ENCODE assay signal across 1 cellular context in genomic region chr17:7260601-7261376, GRCh38.
TF ChIP-seq lines count a peak whose summit lies in the region.

No MANE protein-coding gene starts in this region.

TF ChIP-seq in HEK293, 187 proteins besides CTCF, POLR2A, EP300 and RAD21 (continued from another document):
- TF ChIP-seq, protein P1, sequence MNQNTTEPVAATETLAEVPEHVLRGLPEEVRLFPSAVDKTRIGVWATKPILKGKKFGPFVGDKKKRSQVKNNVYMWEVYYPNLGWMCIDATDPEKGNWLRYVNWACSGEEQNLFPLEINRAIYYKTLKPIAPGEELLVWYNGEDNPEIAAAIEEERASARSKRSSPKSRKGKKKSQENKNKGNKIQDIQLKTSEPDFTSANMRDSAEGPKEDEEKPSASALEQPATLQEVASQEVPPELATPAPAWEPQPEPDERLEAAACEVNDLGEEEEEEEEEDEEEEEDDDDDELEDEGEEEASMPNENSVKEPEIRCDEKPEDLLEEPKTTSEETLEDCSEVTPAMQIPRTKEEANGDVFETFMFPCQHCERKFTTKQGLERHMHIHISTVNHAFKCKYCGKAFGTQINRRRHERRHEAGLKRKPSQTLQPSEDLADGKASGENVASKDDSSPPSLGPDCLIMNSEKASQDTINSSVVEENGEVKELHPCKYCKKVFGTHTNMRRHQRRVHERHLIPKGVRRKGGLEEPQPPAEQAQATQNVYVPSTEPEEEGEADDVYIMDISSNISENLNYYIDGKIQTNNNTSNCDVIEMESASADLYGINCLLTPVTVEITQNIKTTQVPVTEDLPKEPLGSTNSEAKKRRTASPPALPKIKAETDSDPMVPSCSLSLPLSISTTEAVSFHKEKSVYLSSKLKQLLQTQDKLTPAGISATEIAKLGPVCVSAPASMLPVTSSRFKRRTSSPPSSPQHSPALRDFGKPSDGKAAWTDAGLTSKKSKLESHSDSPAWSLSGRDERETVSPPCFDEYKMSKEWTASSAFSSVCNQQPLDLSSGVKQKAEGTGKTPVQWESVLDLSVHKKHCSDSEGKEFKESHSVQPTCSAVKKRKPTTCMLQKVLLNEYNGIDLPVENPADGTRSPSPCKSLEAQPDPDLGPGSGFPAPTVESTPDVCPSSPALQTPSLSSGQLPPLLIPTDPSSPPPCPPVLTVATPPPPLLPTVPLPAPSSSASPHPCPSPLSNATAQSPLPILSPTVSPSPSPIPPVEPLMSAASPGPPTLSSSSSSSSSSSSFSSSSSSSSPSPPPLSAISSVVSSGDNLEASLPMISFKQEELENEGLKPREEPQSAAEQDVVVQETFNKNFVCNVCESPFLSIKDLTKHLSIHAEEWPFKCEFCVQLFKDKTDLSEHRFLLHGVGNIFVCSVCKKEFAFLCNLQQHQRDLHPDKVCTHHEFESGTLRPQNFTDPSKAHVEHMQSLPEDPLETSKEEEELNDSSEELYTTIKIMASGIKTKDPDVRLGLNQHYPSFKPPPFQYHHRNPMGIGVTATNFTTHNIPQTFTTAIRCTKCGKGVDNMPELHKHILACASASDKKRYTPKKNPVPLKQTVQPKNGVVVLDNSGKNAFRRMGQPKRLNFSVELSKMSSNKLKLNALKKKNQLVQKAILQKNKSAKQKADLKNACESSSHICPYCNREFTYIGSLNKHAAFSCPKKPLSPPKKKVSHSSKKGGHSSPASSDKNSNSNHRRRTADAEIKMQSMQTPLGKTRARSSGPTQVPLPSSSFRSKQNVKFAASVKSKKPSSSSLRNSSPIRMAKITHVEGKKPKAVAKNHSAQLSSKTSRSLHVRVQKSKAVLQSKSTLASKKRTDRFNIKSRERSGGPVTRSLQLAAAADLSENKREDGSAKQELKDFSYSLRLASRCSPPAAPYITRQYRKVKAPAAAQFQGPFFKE (tag by site-specific recombination; IDR thresholded peaks at IDR 0.05; ENCODE audit: borderline replicate concordance), result no peak
- no peak for TF ChIP-seq ZXDB (tag by site-specific recombination; IDR thresholded peaks at IDR 0.05)
- TF ChIP-seq ZBTB26 (tag by site-specific recombination; optimal IDR thresholded peaks at IDR 0.05), result no peak
- TF ChIP-seq, protein P2, sequence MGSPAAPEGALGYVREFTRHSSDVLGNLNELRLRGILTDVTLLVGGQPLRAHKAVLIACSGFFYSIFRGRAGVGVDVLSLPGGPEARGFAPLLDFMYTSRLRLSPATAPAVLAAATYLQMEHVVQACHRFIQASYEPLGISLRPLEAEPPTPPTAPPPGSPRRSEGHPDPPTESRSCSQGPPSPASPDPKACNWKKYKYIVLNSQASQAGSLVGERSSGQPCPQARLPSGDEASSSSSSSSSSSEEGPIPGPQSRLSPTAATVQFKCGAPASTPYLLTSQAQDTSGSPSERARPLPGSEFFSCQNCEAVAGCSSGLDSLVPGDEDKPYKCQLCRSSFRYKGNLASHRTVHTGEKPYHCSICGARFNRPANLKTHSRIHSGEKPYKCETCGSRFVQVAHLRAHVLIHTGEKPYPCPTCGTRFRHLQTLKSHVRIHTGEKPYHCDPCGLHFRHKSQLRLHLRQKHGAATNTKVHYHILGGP (tag by site-specific recombination; IDR thresholded peaks at IDR 0.05), result no peak
- no peak for TF ChIP-seq ZNF639 (tag by site-specific recombination; IDR thresholded peaks at IDR 0.05)
- TF ChIP-seq KLF8 (tag by site-specific recombination; IDR thresholded peaks at IDR 0.05), result no peak
- TF ChIP-seq ZNF148 (tag by site-specific recombination; IDR thresholded peaks at IDR 0.05; ENCODE audit: borderline replicate concordance), result no peak
- no peak for TF ChIP-seq GLIS2 (tag by site-specific recombination; IDR thresholded peaks at IDR 0.05)
- TF ChIP-seq ZNF292 (tag by site-specific recombination; IDR thresholded peaks at IDR 0.05; ENCODE audit: borderline replicate concordance, low read depth), result no peak
- no peak for TF ChIP-seq ZNF394 (tag by site-specific recombination; IDR thresholded peaks at IDR 0.05; ENCODE audit: borderline replicate concordance)
- no peak for TF ChIP-seq ZNF548 (tag by site-specific recombination; IDR thresholded peaks at IDR 0.05)
- TF ChIP-seq, protein P3, sequence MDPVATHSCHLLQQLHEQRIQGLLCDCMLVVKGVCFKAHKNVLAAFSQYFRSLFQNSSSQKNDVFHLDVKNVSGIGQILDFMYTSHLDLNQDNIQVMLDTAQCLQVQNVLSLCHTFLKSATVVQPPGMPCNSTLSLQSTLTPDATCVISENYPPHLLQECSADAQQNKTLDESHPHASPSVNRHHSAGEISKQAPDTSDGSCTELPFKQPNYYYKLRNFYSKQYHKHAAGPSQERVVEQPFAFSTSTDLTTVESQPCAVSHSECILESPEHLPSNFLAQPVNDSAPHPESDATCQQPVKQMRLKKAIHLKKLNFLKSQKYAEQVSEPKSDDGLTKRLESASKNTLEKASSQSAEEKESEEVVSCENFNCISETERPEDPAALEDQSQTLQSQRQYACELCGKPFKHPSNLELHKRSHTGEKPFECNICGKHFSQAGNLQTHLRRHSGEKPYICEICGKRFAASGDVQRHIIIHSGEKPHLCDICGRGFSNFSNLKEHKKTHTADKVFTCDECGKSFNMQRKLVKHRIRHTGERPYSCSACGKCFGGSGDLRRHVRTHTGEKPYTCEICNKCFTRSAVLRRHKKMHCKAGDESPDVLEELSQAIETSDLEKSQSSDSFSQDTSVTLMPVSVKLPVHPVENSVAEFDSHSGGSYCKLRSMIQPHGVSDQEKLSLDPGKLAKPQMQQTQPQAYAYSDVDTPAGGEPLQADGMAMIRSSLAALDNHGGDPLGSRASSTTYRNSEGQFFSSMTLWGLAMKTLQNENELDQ (tag by site-specific recombination; IDR thresholded peaks at IDR 0.05; ENCODE audit: low read depth), result no peak
TF ChIP-seq in HEK293: peak in this region for 0.
